ENCODE assay signal across 2 cellular contexts in genomic region chr4:83234902-83235644, GRCh38.
TF ChIP-seq lines count a peak whose summit lies in the region.

No MANE protein-coding gene starts in this region.

TF ChIP-seq in HCT116, 20 proteins besides CTCF, POLR2A, EP300 and RAD21:
- TF ChIP-seq CEBPB (IDR thresholded peaks at IDR 0.05; ENCODE audit: low read depth) (no peak), CBX3 (IDR thresholded peaks at IDR 0.05; ENCODE audit: low read depth) (0 out of 2 replicates have a peak, but pooled peaks have one; percentile 16)

TF ChIP-seq in GM23338, 12 proteins besides CTCF, POLR2A, EP300 and RAD21:
- no peak for TF ChIP-seq ZNF331 (CRISPR knock-in tag; IDR thresholded peaks at IDR 0.05; ENCODE audit: low read depth)
- TF ChIP-seq EZH2phosphoT487 (IDR thresholded peaks at IDR 0.05; ENCODE audit: unreplicated experiment): no peak
- no peak for TF ChIP-seq ZNF114 (CRISPR knock-in tag; IDR thresholded peaks at IDR 0.05)
- TF ChIP-seq STAT1 (IDR thresholded peaks at IDR 0.05; ENCODE audit: unreplicated experiment): no peak
